In genomic region chr18:13826209-13826608, GRCh38 we compare ENCODE assay signal across 1 cellular context.
TF ChIP-seq lines count a peak whose summit lies in the region.

No MANE protein-coding gene starts in this region.

TF ChIP-seq in H1, 55 proteins besides CTCF, POLR2A, EP300 and RAD21:
- TF ChIP-seq SIN3A (conservative IDR thresholded peaks at IDR 0.05 in 1 of 2, IDR thresholded peaks at IDR 0.05 in 1 of 2; ENCODE audit: low read depth in 1 of 2, low read length in 2 of 2) (no peak), CREB1 (IDR thresholded peaks at IDR 0.05) (no peak), SP4 (IDR thresholded peaks at IDR 0.05; ENCODE audit: low read length) (no peak), NANOG (IDR thresholded peaks at IDR 0.05; ENCODE audit: insufficient read depth, low read depth, low read length, poor library complexity, severe bottlenecking) (no peak), CHD2 (IDR thresholded peaks at IDR 0.05; ENCODE audit: low read length) (no peak), CEBPB (IDR thresholded peaks at IDR 0.05; ENCODE audit: low read depth, low read length) (no peak), SIX5 (IDR thresholded peaks at IDR 0.05; ENCODE audit: low read depth, low read length) (no peak), SP1 (IDR thresholded peaks at IDR 0.05; ENCODE audit: low read depth, low read length) (no peak), TEAD4 (IDR thresholded peaks at IDR 0.05; ENCODE audit: low read depth, low read length) (no peak), TCF12 (IDR thresholded peaks at IDR 0.05; ENCODE audit: low read depth, low read length) (no peak), MAX (IDR thresholded peaks at IDR 0.05) (no peak), CTBP2 (IDR thresholded peaks at IDR 0.05; ENCODE audit: borderline replicate concordance, insufficient read depth, insufficient read length, low read length) (no peak), PHF8 (conservative IDR thresholded peaks at IDR 0.05; ENCODE audit: low read depth, low read length) (no peak)
